1 cellular context compared by ENCODE assay signal in genomic region chr1:226407497-226408284, GRCh38.
TF ChIP-seq lines count a peak whose summit lies in the region.

Gene PARP1, minus strand, starts transcription at chr1:226408093. Its CDS starts 164 bp downstream, at chr1:226407929.

TF ChIP-seq in K562, 482 proteins besides CTCF, POLR2A, EP300 and RAD21 (continued from another document and continues in another):
- TF ChIP-seq, protein P1, sequence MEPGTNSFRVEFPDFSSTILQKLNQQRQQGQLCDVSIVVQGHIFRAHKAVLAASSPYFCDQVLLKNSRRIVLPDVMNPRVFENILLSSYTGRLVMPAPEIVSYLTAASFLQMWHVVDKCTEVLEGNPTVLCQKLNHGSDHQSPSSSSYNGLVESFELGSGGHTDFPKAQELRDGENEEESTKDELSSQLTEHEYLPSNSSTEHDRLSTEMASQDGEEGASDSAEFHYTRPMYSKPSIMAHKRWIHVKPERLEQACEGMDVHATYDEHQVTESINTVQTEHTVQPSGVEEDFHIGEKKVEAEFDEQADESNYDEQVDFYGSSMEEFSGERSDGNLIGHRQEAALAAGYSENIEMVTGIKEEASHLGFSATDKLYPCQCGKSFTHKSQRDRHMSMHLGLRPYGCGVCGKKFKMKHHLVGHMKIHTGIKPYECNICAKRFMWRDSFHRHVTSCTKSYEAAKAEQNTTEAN (CRISPR knock-in tag; IDR thresholded peaks at IDR 0.05), result no peak
- TF ChIP-seq ZNF668 (CRISPR knock-in tag; IDR thresholded peaks at IDR 0.05) (no peak), POLR2B (IDR thresholded peaks at IDR 0.05; ENCODE audit: low read depth, partially characterized antibody) (peak; percentile 62), ZNF707 (CRISPR knock-in tag; conservative IDR thresholded peaks at IDR 0.05) (no peak), FOXM1 (IDR thresholded peaks at IDR 0.05; ENCODE audit: low read depth) (0 out of 2 replicates have a peak, but pooled peaks have one; percentile 2), FOXM1 (CRISPR knock-in tag; IDR thresholded peaks at IDR 0.05; ENCODE audit: low read depth) (peak; percentile 88), MYC (IDR thresholded peaks at IDR 0.05; ENCODE audit: low read depth, low read length) (peak; percentile 99), MYC (CRISPR knock-in tag; IDR thresholded peaks at IDR 0.05; ENCODE audit: borderline replicate concordance, low read depth) (peak; percentile 57; the same call in 1 of the 2 replicates), SRSF3 (IDR thresholded peaks at IDR 0.05; ENCODE audit: insufficient read depth, low read length) (no peak), SMAD1 (IDR thresholded peaks at IDR 0.05; ENCODE audit: low read depth, low read length, partially characterized antibody) (no peak), SREBF2 (CRISPR knock-in tag; IDR thresholded peaks at IDR 0.05) (no peak), GTF2F1 (IDR thresholded peaks at IDR 0.05; ENCODE audit: low read depth, low read length) (no peak), MED1 (CRISPR knock-in tag; IDR thresholded peaks at IDR 0.05; ENCODE audit: borderline replicate concordance) (no peak), ZNF217 (CRISPR knock-in tag; IDR thresholded peaks at IDR 0.05) (no peak), EZH2 (IDR thresholded peaks at IDR 0.05; ENCODE audit: borderline replicate concordance, low read depth, low read length) (no peak), ZNF584 (CRISPR knock-in tag; IDR thresholded peaks at IDR 0.05; ENCODE audit: low read depth) (no peak), FOXO4 (CRISPR knock-in tag; IDR thresholded peaks at IDR 0.05) (no peak), RBM17 (IDR thresholded peaks at IDR 0.05; ENCODE audit: borderline replicate concordance, low read depth, low read length) (no peak), SMAD4 (CRISPR knock-in tag; conservative IDR thresholded peaks at IDR 0.05) (peak; percentile 92), THRAP3 (IDR thresholded peaks at IDR 0.05; ENCODE audit: borderline replicate concordance) (no peak), VEZF1 (CRISPR knock-in tag; IDR thresholded peaks at IDR 0.05) (peak; percentile 96), ZNF408 (CRISPR knock-in tag; IDR thresholded peaks at IDR 0.05; ENCODE audit: low read depth) (no peak), TSC22D4 (tag; IDR thresholded peaks at IDR 0.05) (no peak), MYNN (IDR thresholded peaks at IDR 0.05) (no peak), MYNN (CRISPR knock-in tag; IDR thresholded peaks at IDR 0.05) (no peak), ZNF77 (CRISPR knock-in tag; IDR thresholded peaks at IDR 0.05) (no peak), SIN3A (IDR thresholded peaks at IDR 0.05; ENCODE audit: borderline replicate concordance in 2 of 2, control insufficient read depth in 1 of 2, low read depth in 2 of 2, low read length in 2 of 2) (peak; percentile 89 to 96; a peak in 2 of 4 replicates), ZBED1 (IDR thresholded peaks at IDR 0.05) (no peak), CREM (IDR thresholded peaks at IDR 0.05; ENCODE audit: low read depth) (peak; percentile 83), ARID1B (IDR thresholded peaks at IDR 0.05) (no peak), ZNF717 (CRISPR knock-in tag; IDR thresholded peaks at IDR 0.05) (no peak), NEUROD1 (IDR thresholded peaks at IDR 0.05; ENCODE audit: borderline replicate concordance, low read depth, low read length, partially characterized antibody) (peak; percentile 78), E2F6 (IDR thresholded peaks at IDR 0.05; ENCODE audit: borderline replicate concordance in 1 of 2, extremely low read depth in 1 of 2, insufficient read depth in 1 of 2, insufficient read length in 1 of 2, low read depth in 1 of 2, low read length in 1 of 2, poor library complexity in 1 of 2, severe bottlenecking in 1 of 2) (peak; percentile 87 to 97), NRF1 (conservative IDR thresholded peaks at IDR 0.05 in 1 of 2, IDR thresholded peaks at IDR 0.05 in 1 of 2) (peak; percentile 79 to 82), SUPT5H (IDR thresholded peaks at IDR 0.05) (peak; percentile 90), RBFOX2 (IDR thresholded peaks at IDR 0.05; ENCODE audit: low read depth, low read length) (peak; percentile 99), EWSR1 (IDR thresholded peaks at IDR 0.05; ENCODE audit: borderline replicate concordance, low read depth, partially characterized antibody) (no peak), MAZ (CRISPR knock-in tag; conservative IDR thresholded peaks at IDR 0.05 in 1 of 2, IDR thresholded peaks at IDR 0.05 in 1 of 2) (peak; percentile 51 to 88), TCF3 (CRISPR knock-in tag; IDR thresholded peaks at IDR 0.05) (no peak), TARDBP (IDR thresholded peaks at IDR 0.05) (peak; percentile 89; the same call in 1 of the 2 replicates), ZNF764 (CRISPR knock-in tag; IDR thresholded peaks at IDR 0.05; ENCODE audit: low read depth) (no peak), ZKSCAN1 (IDR thresholded peaks at IDR 0.05; ENCODE audit: low read depth, low read length) (peak; percentile 29; the same call in 1 of the 2 replicates), ZNF197 (CRISPR knock-in tag; IDR thresholded peaks at IDR 0.05; ENCODE audit: low read depth) (no peak), PURB (CRISPR knock-in tag; IDR thresholded peaks at IDR 0.05; ENCODE audit: low read depth) (no peak), CXXC5 (CRISPR knock-in tag; IDR thresholded peaks at IDR 0.05) (peak; percentile 99)
- TF ChIP-seq, protein P2, sequence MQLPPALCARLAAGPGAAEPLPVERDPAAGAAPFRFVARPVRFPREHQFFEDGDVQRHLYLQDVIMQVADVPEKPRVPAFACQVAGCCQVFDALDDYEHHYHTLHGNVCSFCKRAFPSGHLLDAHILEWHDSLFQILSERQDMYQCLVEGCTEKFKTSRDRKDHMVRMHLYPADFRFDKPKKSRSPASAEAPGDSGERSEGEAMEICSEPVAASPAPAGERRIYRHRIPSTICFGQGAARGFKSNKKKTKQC (CRISPR knock-in tag; IDR thresholded peaks at IDR 0.05), result peak; percentile 94
- TF ChIP-seq, protein P3, sequence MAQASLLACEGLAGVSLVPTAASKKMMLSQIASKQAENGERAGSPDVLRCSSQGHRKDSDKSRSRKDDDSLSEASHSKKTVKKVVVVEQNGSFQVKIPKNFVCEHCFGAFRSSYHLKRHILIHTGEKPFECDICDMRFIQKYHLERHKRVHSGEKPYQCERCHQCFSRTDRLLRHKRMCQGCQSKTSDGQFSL (CRISPR knock-in tag; IDR thresholded peaks at IDR 0.05), result peak; percentile 91; the same call in 1 of the 2 replicates
- TF ChIP-seq, protein P3 (tag; IDR thresholded peaks at IDR 0.05), result peak in 1 of 2 experiments; percentile 94; a peak in 2 of 4 replicates
- TF ChIP-seq, protein P4, sequence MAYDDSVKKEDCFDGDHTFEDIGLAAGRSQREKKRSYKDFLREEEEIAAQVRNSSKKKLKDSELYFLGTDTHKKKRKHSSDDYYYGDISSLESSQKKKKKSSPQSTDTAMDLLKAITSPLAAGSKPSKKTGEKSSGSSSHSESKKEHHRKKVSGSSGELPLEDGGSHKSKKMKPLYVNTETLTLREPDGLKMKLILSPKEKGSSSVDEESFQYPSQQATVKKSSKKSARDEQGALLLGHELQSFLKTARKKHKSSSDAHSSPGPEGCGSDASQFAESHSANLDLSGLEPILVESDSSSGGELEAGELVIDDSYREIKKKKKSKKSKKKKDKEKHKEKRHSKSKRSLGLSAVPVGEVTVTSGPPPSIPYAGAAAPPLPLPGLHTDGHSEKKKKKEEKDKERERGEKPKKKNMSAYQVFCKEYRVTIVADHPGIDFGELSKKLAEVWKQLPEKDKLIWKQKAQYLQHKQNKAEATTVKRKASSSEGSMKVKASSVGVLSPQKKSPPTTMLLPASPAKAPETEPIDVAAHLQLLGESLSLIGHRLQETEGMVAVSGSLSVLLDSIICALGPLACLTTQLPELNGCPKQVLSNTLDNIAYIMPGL (CRISPR knock-in tag; IDR thresholded peaks at IDR 0.05), result peak; percentile 94
- TF ChIP-seq, protein P5, sequence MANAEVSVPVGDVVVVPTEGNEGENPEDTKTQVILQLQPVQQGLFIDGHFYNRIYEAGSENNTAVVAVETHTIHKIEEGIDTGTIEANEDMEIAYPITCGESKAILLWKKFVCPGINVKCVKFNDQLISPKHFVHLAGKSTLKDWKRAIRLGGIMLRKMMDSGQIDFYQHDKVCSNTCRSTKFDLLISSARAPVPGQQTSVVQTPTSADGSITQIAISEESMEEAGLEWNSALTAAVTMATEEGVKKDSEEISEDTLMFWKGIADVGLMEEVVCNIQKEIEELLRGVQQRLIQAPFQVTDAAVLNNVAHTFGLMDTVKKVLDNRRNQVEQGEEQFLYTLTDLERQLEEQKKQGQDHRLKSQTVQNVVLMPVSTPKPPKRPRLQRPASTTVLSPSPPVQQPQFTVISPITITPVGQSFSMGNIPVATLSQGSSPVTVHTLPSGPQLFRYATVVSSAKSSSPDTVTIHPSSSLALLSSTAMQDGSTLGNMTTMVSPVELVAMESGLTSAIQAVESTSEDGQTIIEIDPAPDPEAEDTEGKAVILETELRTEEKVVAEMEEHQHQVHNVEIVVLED (CRISPR knock-in tag; IDR thresholded peaks at IDR 0.05), result peak; percentile 85
- TF ChIP-seq, protein P6, sequence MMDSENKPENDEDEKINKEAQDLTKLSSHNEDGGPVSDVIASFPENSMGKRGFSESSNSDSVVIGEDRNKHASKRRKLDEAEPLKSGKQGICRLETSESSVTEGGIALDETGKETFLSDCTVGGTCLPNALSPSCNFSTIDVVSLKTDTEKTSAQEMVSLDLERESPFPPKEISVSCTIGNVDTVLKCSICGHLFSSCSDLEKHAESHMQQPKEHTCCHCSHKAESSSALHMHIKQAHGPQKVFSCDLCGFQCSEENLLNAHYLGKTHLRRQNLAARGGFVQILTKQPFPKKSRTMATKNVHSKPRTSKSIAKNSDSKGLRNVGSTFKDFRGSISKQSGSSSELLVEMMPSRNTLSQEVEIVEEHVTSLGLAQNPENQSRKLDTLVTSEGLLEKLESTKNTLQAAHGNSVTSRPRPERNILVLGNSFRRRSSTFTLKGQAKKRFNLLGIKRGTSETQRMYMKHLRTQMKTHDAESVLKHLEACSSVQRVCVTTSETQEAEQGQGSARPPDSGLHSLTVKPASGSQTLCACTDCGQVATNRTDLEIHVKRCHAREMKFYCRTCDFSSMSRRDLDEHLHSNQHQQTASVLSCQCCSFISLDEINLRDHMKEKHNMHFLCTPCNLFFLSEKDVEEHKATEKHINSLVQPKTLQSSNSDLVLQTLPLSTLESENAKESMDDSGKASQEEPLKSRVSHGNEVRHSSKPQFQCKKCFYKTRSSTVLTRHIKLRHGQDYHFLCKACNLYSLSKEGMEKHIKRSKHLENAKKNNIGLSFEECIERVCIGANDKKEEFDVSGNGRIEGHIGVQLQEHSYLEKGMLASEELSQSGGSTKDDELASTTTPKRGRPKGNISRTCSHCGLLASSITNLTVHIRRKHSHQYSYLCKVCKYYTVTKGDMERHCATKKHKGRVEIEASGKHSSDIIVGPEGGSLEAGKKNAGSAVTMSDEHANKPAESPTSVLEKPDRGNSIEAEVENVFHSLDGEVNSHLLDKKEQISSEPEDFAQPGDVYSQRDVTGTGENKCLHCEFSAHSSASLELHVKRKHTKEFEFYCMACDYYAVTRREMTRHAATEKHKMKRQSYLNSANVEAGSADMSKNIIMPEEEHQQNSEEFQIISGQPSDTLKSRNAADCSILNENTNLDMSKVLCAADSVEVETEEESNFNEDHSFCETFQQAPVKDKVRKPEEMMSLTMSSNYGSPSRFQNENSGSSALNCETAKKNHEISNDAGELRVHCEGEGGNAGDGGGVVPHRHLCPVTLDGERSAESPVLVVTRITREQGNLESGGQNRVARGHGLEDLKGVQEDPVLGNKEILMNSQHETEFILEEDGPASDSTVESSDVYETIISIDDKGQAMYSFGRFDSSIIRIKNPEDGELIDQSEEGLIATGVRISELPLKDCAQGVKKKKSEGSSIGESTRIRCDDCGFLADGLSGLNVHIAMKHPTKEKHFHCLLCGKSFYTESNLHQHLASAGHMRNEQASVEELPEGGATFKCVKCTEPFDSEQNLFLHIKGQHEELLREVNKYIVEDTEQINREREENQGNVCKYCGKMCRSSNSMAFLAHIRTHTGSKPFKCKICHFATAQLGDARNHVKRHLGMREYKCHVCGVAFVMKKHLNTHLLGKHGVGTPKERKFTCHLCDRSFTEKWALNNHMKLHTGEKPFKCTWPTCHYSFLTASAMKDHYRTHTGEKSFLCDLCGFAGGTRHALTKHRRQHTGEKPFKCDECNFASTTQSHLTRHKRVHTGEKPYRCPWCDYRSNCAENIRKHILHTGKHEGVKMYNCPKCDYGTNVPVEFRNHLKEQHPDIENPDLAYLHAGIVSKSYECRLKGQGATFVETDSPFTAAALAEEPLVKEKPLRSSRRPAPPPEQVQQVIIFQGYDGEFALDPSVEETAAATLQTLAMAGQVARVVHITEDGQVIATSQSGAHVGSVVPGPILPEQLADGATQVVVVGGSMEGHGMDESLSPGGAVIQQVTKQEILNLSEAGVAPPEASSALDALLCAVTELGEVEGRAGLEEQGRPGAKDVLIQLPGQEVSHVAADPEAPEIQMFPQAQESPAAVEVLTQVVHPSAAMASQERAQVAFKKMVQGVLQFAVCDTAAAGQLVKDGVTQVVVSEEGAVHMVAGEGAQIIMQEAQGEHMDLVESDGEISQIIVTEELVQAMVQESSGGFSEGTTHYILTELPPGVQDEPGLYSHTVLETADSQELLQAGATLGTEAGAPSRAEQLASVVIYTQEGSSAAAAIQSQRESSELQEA (IDR thresholded peaks at IDR 0.05; ENCODE audit: low read depth), result no peak
